In genomic region chr15:66851226-66852063, GRCh38 we compare ENCODE assay signal across 8 cellular contexts.
DNase-seq lines count a peak whose midpoint lies in the region; ATAC-seq and TF ChIP-seq lines count a peak whose summit lies in the region.

No MANE protein-coding gene starts in this region.

- H3K9me3 Mint-ChIP-seq in activated naive CD8-positive, alpha-beta T cell (ENCODE audit: low read depth) = no peaks in the 10 kb centered on the region

- no peaks in the 10 kb centered on the region for H3K9me3 ChIP-seq in SU-DHL-6 (ENCODE audit: insufficient read depth, low read length)
- H3K9me3 ChIP-seq in heart left ventricle = no peaks in the 10 kb centered on the region
- no peaks in the 10 kb centered on the region for H3K9me3 ChIP-seq in psoas muscle

- H3K27me3 ChIP-seq in SU-DHL-6 (ENCODE audit: low read length) (no peaks in the 10 kb centered on the region), heart left ventricle (no peaks in the 10 kb centered on the region), psoas muscle (ENCODE audit: insufficient read depth in 3 of 3, low read length in 2 of 3) (peaks cover 0 to 3% (median 0%) of the 10 kb centered on the region in 3 donors)

- H3K27me3 Mint-ChIP-seq in activated naive CD8-positive, alpha-beta T cell = peaks cover 9% of the 10 kb centered on the region

- H3F3A ChIP-seq in SU-DHL-6 (ENCODE audit: insufficient read depth) = no peaks in the 10 kb centered on the region

- no peak overlapping the region for H3K9ac ChIP-seq in SU-DHL-6 (ENCODE audit: low read length)

- WGBS in heart left ventricle, 4 donors = 15 to 23% (median 18%) methylated on average over 27 to 29 of the region's 29 CpGs
- WGBS in psoas muscle, 3 donors = 19 to 22% (median 20%) methylated on average over 26 to 29 of the region's 29 CpGs

- H3K27ac Mint-ChIP-seq in activated naive CD8-positive, alpha-beta T cell = no peak overlapping the region

- peaks cover 8% of the 10 kb centered on the region for H3K4me1 Mint-ChIP-seq in activated naive CD8-positive, alpha-beta T cell (ENCODE audit: low read depth)

- H4K20me1 ChIP-seq in SU-DHL-6 (ENCODE audit: low read depth, low read length) = no peaks in the 10 kb centered on the region

- H3K4me3 ChIP-seq in AG10803 (ENCODE audit: low read length) = no peak overlapping the region
- no peak overlapping the region for H3K4me3 ChIP-seq in SU-DHL-6 (ENCODE audit: insufficient read depth, low read length, poor library complexity, severe bottlenecking)
- H3K4me3 ChIP-seq in heart left ventricle = peak overlapping the region in 5 of 12 donors; percentile 3 to 33 (median 19)
- peak overlapping the region; percentile 18 for H3K4me3 ChIP-seq in psoas muscle

- ATAC-seq in GM19395 (IDR thresholded peaks at IDR 0.05; ENCODE audit: unreplicated experiment) (peak; percentile 57), heart left ventricle (peak; percentile 78 to 93 (median 91)), psoas muscle (peak; percentile 92 to 98 (median 94))

- no peaks in the 10 kb centered on the region for H3K79me2 ChIP-seq in SU-DHL-6 (ENCODE audit: insufficient read depth, low read length)

- H3K4me1 ChIP-seq in heart left ventricle (peaks cover 0 to 36% (median 27%) of the 10 kb centered on the region in 12 donors), psoas muscle (peaks cover 8% of the 10 kb centered on the region)

- no peak overlapping the region for H3K4me2 ChIP-seq in SU-DHL-6 (ENCODE audit: low read depth, low read length, poor library complexity, severe bottlenecking)

- H2AFZ ChIP-seq in SU-DHL-6 (ENCODE audit: low read depth, low read length, severe bottlenecking) = peak overlapping the region; percentile 57

- H3K9me2 ChIP-seq in SU-DHL-6 (replicated peaks; ENCODE audit: insufficient read depth, low read length) = no peaks in the 10 kb centered on the region

- intact Hi-C loops in heart left ventricle (cut with DNase I) (loop anchor here (1.0 to 10.0 kb wide), 15 partner anchors 62 to 349 kb away; partner anchors contain the start of genes SMAD6 (in 5 of the 10) and RPL4 (in 1 of the 10)), psoas muscle (cut with DNase I) (loop anchor here (1.0 to 5.0 kb wide), 4 partner anchors 62 to 249 kb away; partner anchors contain the start of gene SMAD6 (in 1 of the 2))

- TF ChIP-seq CTCF in AG10803 (conservative IDR thresholded peaks at IDR 0.05; ENCODE audit: low read length) (peak; percentile 83), SU-DHL-6 (IDR thresholded peaks at IDR 0.05; ENCODE audit: insufficient read depth, low read length, poor library complexity, severe bottlenecking) (peak; percentile 80), heart left ventricle (IDR thresholded peaks at IDR 0.05) (peak; percentile 95 to 99 (median 98)), psoas muscle (IDR thresholded peaks at IDR 0.05) (peak; percentile 96)

- no peak overlapping the region for H3K27ac ChIP-seq in SU-DHL-6 (ENCODE audit: low read depth, low read length)
- H3K27ac ChIP-seq in heart left ventricle = peak overlapping the region in 11 of 12 donors; percentile 68 to 87 (median 82)
- no peak overlapping the region for H3K27ac ChIP-seq in psoas muscle

- DNase-seq in AG10803 (ENCODE audit: low read depth) (peak; percentile 77), MV-4-11 (lab: John Stamatoyannopoulos, UW) (peak; percentile 72), heart left ventricle (peak; percentile 86 to 93 (median 90)), psoas muscle (peak; percentile 89 to 91), ureter (ENCODE audit: low spot score) (peak; percentile 90)

- no peak for TF ChIP-seq POLR2A in heart left ventricle (IDR thresholded peaks at IDR 0.05)

- peak overlapping the region; percentile 27 for H3K4me3 Mint-ChIP-seq in activated naive CD8-positive, alpha-beta T cell

- no peaks in the 10 kb centered on the region for H3K36me3 Mint-ChIP-seq in activated naive CD8-positive, alpha-beta T cell

- H3K36me3 ChIP-seq in SU-DHL-6 (ENCODE audit: low read length) (no peaks in the 10 kb centered on the region), heart left ventricle (no peaks in the 10 kb centered on the region), psoas muscle (ENCODE audit: insufficient read depth in 1 of 2, low read depth in 1 of 2) (no peaks in the 10 kb centered on the region)

Comparison
In these comparisons a context has a peak if more than half of its experiments do, and no peak if none do; other contexts are left out.
1. H3K27ac ChIP-seq: peak in heart left ventricle (11 of 12); none in SU-DHL-6 (single experiment) and psoas muscle (single experiment).
2. Peak in every context shown above with its lines, with median percentiles within 50 percentile points of each other: DNase-seq, CTCF ChIP-seq and ATAC-seq.